In genomic region chr2:37156857-37157714, GRCh38 we compare ENCODE assay signal across 8 cellular contexts. TPM values are rescaled to one million over a fixed set of nuclear protein-coding genes. Genes with fewer than 3 reads are reported as not detected.
DNase-seq lines count a peak whose midpoint lies in the region; ATAC-seq and TF ChIP-seq lines count a peak whose summit lies in the region.

Gene EIF2AK2 (minus strand): TSS chr2:37156980. CDS start chr2:37147806, 9,174 bp downstream.

- peak; percentile 95 for DNase-seq in DMS 273 (lab: John Stamatoyannopoulos, UW; ENCODE audit: unreplicated experiment)
- DNase-seq in HuH-7.5 (ENCODE audit: low spot score): peak; percentile 87
- DNase-seq in activated T-cell treated with anti-CD3 and anti-CD28 coated beads for 1 hour (ENCODE audit: low read depth): peak; percentile 76
- DNase-seq in epithelial cell of esophagus (ENCODE audit: low read depth): peak; percentile 87
- peak; percentile 70 for DNase-seq in stimulated activated CD8-positive, alpha-beta memory T cell treated with anti-CD3 and anti-CD28 coated beads, Interleukin-2, amount 100 ng/mL, for 48 hours (ENCODE audit: low read depth in 2 of 2)

- H3K27ac ChIP-seq in OCI-LY3 (ENCODE audit: low read length): 0 out of 2 replicates have a peak within 1 kb of the TSS, but pooled peaks have one; percentile 8

- H4K20me1 ChIP-seq in OCI-LY3 (ENCODE audit: insufficient read depth, low read length): no peaks in the 10 kb centered on the region

- H3K27me3 ChIP-seq in OCI-LY3 (ENCODE audit: low read depth, low read length) (no peaks in the 10 kb centered on the region), mononuclear cell (ENCODE audit: insufficient read depth, low read length) (no peaks in the 10 kb centered on the region)

- no peaks in the 10 kb centered on the region for H3K9me3 ChIP-seq in OCI-LY3 (ENCODE audit: insufficient read depth, low read length)
- H3K9me3 ChIP-seq in mononuclear cell (ENCODE audit: low read depth, low read length): no peaks in the 10 kb centered on the region

- H3K36me3 ChIP-seq in OCI-LY3 (replicated peaks; ENCODE audit: low read depth, low read length): peaks cover 4% of the 10 kb centered on the region

- H3K4me3 ChIP-seq in OCI-LY3 (ENCODE audit: low read length) (peak within 1 kb of the TSS; percentile 96), epithelial cell of esophagus (ENCODE audit: low read length) (peak within 1 kb of the TSS; percentile 78), mononuclear cell (ENCODE audit: low read length) (peak within 1 kb of the TSS; percentile 91)

- ATAC-seq in GM21526 (IDR thresholded peaks at IDR 0.05; ENCODE audit: low FRiP score, unreplicated experiment): peak; percentile 81

- no peak for TF ChIP-seq CTCF in OCI-LY3 (IDR thresholded peaks at IDR 0.05; ENCODE audit: low read depth, low read length)
- TF ChIP-seq CTCF in epithelial cell of esophagus (IDR thresholded peaks at IDR 0.05; ENCODE audit: insufficient read depth, low read depth, low read length, missing control alignments): no peak

- H3K9ac ChIP-seq in OCI-LY3 (ENCODE audit: low read length): peak within 1 kb of the TSS; percentile 81

- peaks cover 17% of the 10 kb centered on the region for H3K79me2 ChIP-seq in OCI-LY3 (ENCODE audit: low read length)

- H3K4me1 ChIP-seq in OCI-LY3 (ENCODE audit: low read length) (peaks cover 18% of the 10 kb centered on the region), mononuclear cell (ENCODE audit: insufficient read depth, low read length) (peaks cover 25% of the 10 kb centered on the region)

- peak within 1 kb of the TSS; percentile 82 for H3K4me2 ChIP-seq in OCI-LY3 (ENCODE audit: low read length)

- H2AFZ ChIP-seq in OCI-LY3 (ENCODE audit: low read depth, low read length): peak within 1 kb of the TSS; percentile 71

RNA-seq across cellular contexts. Expression of gene EIF2AK2, which starts in this region (rescaled TPM):
- 40.8 TPM for total RNA-seq in mononuclear cell

Comparison
In these comparisons a context has a peak if more than half of its experiments do, and no peak if none do; other contexts are left out.
1. Peak in every context shown above with its lines: DNase-seq, ATAC-seq, H3K4me3 ChIP-seq and H3K27ac ChIP-seq.